ENCODE assay signal across 11 cellular contexts in genomic region chr6:118719351-118720124, GRCh38.
DNase-seq lines count a peak whose midpoint lies in the region; ATAC-seq, FAIRE-seq and TF ChIP-seq lines count a peak whose summit lies in the region.
"Had no signal": no experiment of that assay in that cellular context is flagged by ENCODE, and none has a peak within 500 bp of the region (broad histone marks: within the 10 kb centered on the region; RNA-seq: fewer than 3 reads in every experiment).

No MANE protein-coding gene starts in this region.

- peaks cover 24% of the 10 kb centered on the region for H3K4me1 Mint-ChIP-seq in nephron

- H3K27ac Mint-ChIP-seq in nephron: peak overlapping the region; percentile 31 to 52 (median 48)

- no peak for FAIRE-seq in frontal cortex (lab: Jason Lieb, UNC)
- FAIRE-seq in HTR-8/SVneo (lab: Jason Lieb, UNC): no peak

- no peaks in the 10 kb centered on the region for H3K36me3 Mint-ChIP-seq in nephron (ENCODE audit: low read depth)

- H3K27me3 Mint-ChIP-seq in nephron (ENCODE audit: low read depth): peaks cover 6% of the 10 kb centered on the region

- ATAC-seq in GM18519 (IDR thresholded peaks at IDR 0.05; ENCODE audit: low FRiP score, unreplicated experiment): peak; percentile 31
- ATAC-seq in HG02571 (IDR thresholded peaks at IDR 0.05; ENCODE audit: unreplicated experiment): peak; percentile 49

- no peak overlapping the region for H3K4me3 Mint-ChIP-seq in nephron

- no peaks in the 10 kb centered on the region for H3K9me3 Mint-ChIP-seq in nephron

- TF ChIP-seq CTCF in nephron (IDR thresholded peaks at IDR 0.05; ENCODE audit: unreplicated experiment in 3 of 3): no peak

- DNase-seq in RPMI7951 (ENCODE audit: low read depth) (peak; percentile 40), frontal cortex (ENCODE audit: low spot score in 2 of 2) (no peak), NCI-H146 (lab: John Stamatoyannopoulos, UW) (no peak), NOMO-1 treated with DMSO at 0.1 percent for 48 hours (lab: John Stamatoyannopoulos, UW; ENCODE audit: unreplicated experiment) (no peak), HTR-8/SVneo (ENCODE audit: insufficient read length, low spot score) (no peak)
- DNase-seq: activated effector memory CD4-positive, alpha-beta T cell treated with Interleukin-2 at 50 U/mL for 16 hours; hypothalamus; NCI-H345 had no signal
